Comparison of ENCODE assay signal across 33 cellular contexts in the genomic region with DNA sequence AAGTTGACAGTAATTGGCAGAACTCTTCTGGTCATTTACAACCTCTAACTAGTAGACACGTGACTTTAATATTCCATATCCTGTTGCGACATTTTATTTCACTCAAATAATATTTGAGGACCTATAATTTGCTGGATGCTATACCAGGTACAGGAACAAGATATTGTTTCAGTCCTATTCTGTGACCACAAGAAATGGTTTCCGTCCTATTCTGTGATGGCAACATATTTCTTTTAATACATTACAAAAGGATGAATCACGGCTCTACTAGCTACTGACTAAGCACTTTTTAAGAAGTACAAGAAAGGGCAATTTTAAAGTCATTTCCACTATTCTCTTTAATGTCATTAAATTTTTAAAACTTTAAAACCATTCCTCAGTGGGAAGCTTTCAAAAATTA.
"Had no signal": no experiment of that assay in that cellular context is flagged by ENCODE, and none has a peak within 500 bp of the region (broad histone marks: within the 10 kb centered on the region; RNA-seq: fewer than 3 reads in every experiment).

No MANE protein-coding gene starts in this region.

- H3K9me3 Mint-ChIP-seq: mesothelial cell of epicardium, nephron progenitor cell had no signal

- H3K4me1 ChIP-seq: gastroesophageal sphincter, right lobe of liver, testis, uterus had no signal

- H3K4me3 Mint-ChIP-seq: activated CD4-positive, alpha-beta memory T cell treated with anti-CD3 and anti-CD28 coated beads, Interleukin-2, amount 10 ng/mL, durations not matched to agents 7 days and 5 days; activated CD4-positive, alpha-beta T cell treated with anti-CD3 and anti-CD28 coated beads, Interleukin-2, amount 10 ng/mL, durations not matched to agents 7 days and 5 days; activated T-cell treated with anti-CD3 and anti-CD28 coated beads, Interleukin-2, amount 50 U/mL, for 24 hours; mesothelial cell of epicardium; naive B cell; nephron progenitor cell; T-helper 1 cell treated with Interleukin-12 subunit alpha and Interleukin-12 subunit beta and Interleukin-4 antibody, amounts not matched to agents 30 μg/mL and 1 μg/mL, for 36 hours had no signal

- H3K36me3 ChIP-seq: gastroesophageal sphincter, neutrophil, ovary, right lobe of liver, uterus, WERI-Rb-1 had no signal

- H3K4me3 ChIP-seq: coronary artery, dorsolateral prefrontal cortex, gastroesophageal sphincter, ovary, right lobe of liver, skin epidermis, testis, uterus had no signal

- ATAC-seq: activated CD4-positive, CD25-positive, alpha-beta regulatory T cell treated with anti-CD3 and anti-CD28 coated beads, Interleukin-2, amount 50 U/mL, for 24 hours; gastroesophageal sphincter; left colon; right lobe of liver; stimulated activated naive CD8-positive, alpha-beta T cell treated with anti-CD3 and anti-CD28 coated beads, Interleukin-15, Interleukin-2, amounts not matched to agents 100 U/mL and 50 U/mL, for 24 hours had no signal

- H3K4me1 Mint-ChIP-seq: activated CD4-positive, alpha-beta memory T cell treated with anti-CD3 and anti-CD28 coated beads, Interleukin-2, amount 10 ng/mL, durations not matched to agents 7 days and 5 days; activated CD4-positive, alpha-beta T cell treated with anti-CD3 and anti-CD28 coated beads, Interleukin-2, amount 10 ng/mL, durations not matched to agents 7 days and 5 days; mesothelial cell of epicardium; naive B cell; nephron progenitor cell had no signal

- DNase-seq: activated CD4-positive, alpha-beta memory T cell treated with anti-CD3 and anti-CD28 coated beads, Interleukin-2, amount 10 ng/mL, durations not matched to agents 7 days and 5 days; activated CD4-positive, alpha-beta T cell treated with anti-CD3 and anti-CD28 coated beads, Interleukin-2, amount 10 ng/mL, durations not matched to agents 7 days and 5 days; activated CD8-positive, alpha-beta memory T cell treated with anti-CD3 and anti-CD28 coated beads, Interleukin-2, amount 50 U/mL, for 48 hours; activated gamma-delta T cell treated with Interleukin-2 at 50 U/mL for 16 hours; activated naive CD4-positive, alpha-beta T cell treated with anti-CD3 and anti-CD28 coated beads, Interleukin-2, amount 50 U/mL, for 16 hours; activated T-cell treated with anti-CD3 and anti-CD28 coated beads, Interleukin-2, amount 50 U/mL, for 24 hours; amniotic stem cell; dorsolateral prefrontal cortex; effector memory CD4-positive, alpha-beta T cell; head of caudate nucleus; hippocampal formation; kidney; left colon; naive B cell; nephron progenitor cell; ovary; right lobe of liver; stimulated activated CD4-positive, alpha-beta T cell treated with anti-CD3 and anti-CD28 coated beads, Interleukin-12 subunit alpha, Interleukin-12 subunit beta, amount 100 ng/mL, for 4 hours; stimulated activated CD4-positive, alpha-beta T cell treated with anti-CD3 and anti-CD28 coated beads, Interleukin-4, amount 100 ng/mL, for 1 hour; stimulated activated naive CD8-positive, alpha-beta T cell treated with anti-CD3 and anti-CD28 coated beads, Interleukin-15, Interleukin-2, amounts not matched to agents 100 U/mL and 50 U/mL, for 24 hours; T-helper 9 cell; testis; trophoblast cell; uterus; WERI-Rb-1 had no signal

- H3K27ac ChIP-seq: coronary artery, dorsolateral prefrontal cortex, gastroesophageal sphincter, neutrophil, ovary, right lobe of liver, skin epidermis, testis, uterus, WERI-Rb-1 had no signal

- H3K9me3 ChIP-seq: gastroesophageal sphincter, neutrophil, ovary, right lobe of liver, testis, uterus had no signal

- H3K27me3 ChIP-seq: dorsolateral prefrontal cortex, gastroesophageal sphincter, neutrophil, ovary, right lobe of liver, testis, uterus had no signal

- H3K36me3 Mint-ChIP-seq: mesothelial cell of epicardium, naive B cell had no signal

- H3K27ac Mint-ChIP-seq: activated CD4-positive, alpha-beta memory T cell treated with anti-CD3 and anti-CD28 coated beads, Interleukin-2, amount 10 ng/mL, durations not matched to agents 7 days and 5 days; activated CD4-positive, alpha-beta T cell treated with anti-CD3 and anti-CD28 coated beads, Interleukin-2, amount 10 ng/mL, durations not matched to agents 7 days and 5 days; activated T-cell treated with anti-CD3 and anti-CD28 coated beads, Interleukin-2, amount 50 U/mL, for 24 hours; mesothelial cell of epicardium; naive B cell; nephron progenitor cell; progenitor cell of endocrine pancreas; T-helper 1 cell treated with Interleukin-12 subunit alpha and Interleukin-12 subunit beta and Interleukin-4 antibody, amounts not matched to agents 30 μg/mL and 1 μg/mL, for 36 hours had no signal

- H3K27me3 Mint-ChIP-seq: activated CD4-positive, alpha-beta memory T cell treated with anti-CD3 and anti-CD28 coated beads, Interleukin-2, amount 10 ng/mL, durations not matched to agents 7 days and 5 days; activated CD4-positive, alpha-beta T cell treated with anti-CD3 and anti-CD28 coated beads, Interleukin-2, amount 10 ng/mL, durations not matched to agents 7 days and 5 days; activated T-cell treated with anti-CD3 and anti-CD28 coated beads, Interleukin-2, amount 50 U/mL, for 24 hours; naive B cell; progenitor cell of endocrine pancreas had no signal
